9 cellular contexts compared by ENCODE assay signal in genomic region chr16:4461250-4462085, GRCh38. TPM values are rescaled to one million over a fixed set of nuclear protein-coding genes. Genes with fewer than 3 reads are reported as not detected.
DNase-seq lines count a peak whose midpoint lies in the region; TF ChIP-seq lines count a peak whose summit lies in the region.
"Had no signal": no experiment of that assay in that cellular context is flagged by ENCODE, and none has a peak within 500 bp of the region (broad histone marks: within the 10 kb centered on the region; RNA-seq: fewer than 3 reads in every experiment).

No MANE protein-coding gene starts in this region.

- no peaks in the 10 kb centered on the region for H3K27me3 ChIP-seq in osteoblast (ENCODE audit: insufficient read depth, low read length)
- H3K27me3 ChIP-seq: upper lobe of right lung had no signal

- H3K36me3 ChIP-seq in osteoblast (ENCODE audit: insufficient read depth, low read length): peaks cover 35% of the 10 kb centered on the region

- peaks cover 29% of the 10 kb centered on the region for H3K36me3 Mint-ChIP-seq in activated CD4-positive, alpha-beta memory T cell treated with anti-CD3 and anti-CD28 coated beads for 36 hours
- peaks cover 44% of the 10 kb centered on the region for H3K36me3 Mint-ChIP-seq in activated CD4-positive, alpha-beta memory T cell treated with anti-CD3 and anti-CD28 coated beads, Interleukin-2, amount 10 ng/mL, durations not matched to agents 7 days and 5 days (ENCODE audit: low read depth)

- H3K27me3 Mint-ChIP-seq in activated CD4-positive, alpha-beta memory T cell treated with anti-CD3 and anti-CD28 coated beads for 36 hours: no peaks in the 10 kb centered on the region
- H3K27me3 Mint-ChIP-seq in activated CD4-positive, alpha-beta memory T cell treated with anti-CD3 and anti-CD28 coated beads, Interleukin-2, amount 10 ng/mL, durations not matched to agents 7 days and 5 days: no peaks in the 10 kb centered on the region

- peaks cover 17% of the 10 kb centered on the region for H3K4me1 Mint-ChIP-seq in activated CD4-positive, alpha-beta memory T cell treated with anti-CD3 and anti-CD28 coated beads for 36 hours (ENCODE audit: low read depth)
- peaks cover 35% of the 10 kb centered on the region for H3K4me1 Mint-ChIP-seq in activated CD4-positive, alpha-beta memory T cell treated with anti-CD3 and anti-CD28 coated beads, Interleukin-2, amount 10 ng/mL, durations not matched to agents 7 days and 5 days

- H3K27ac Mint-ChIP-seq in activated CD4-positive, alpha-beta memory T cell treated with anti-CD3 and anti-CD28 coated beads for 36 hours: peak overlapping the region; percentile 18
- H3K27ac Mint-ChIP-seq in activated CD4-positive, alpha-beta memory T cell treated with anti-CD3 and anti-CD28 coated beads, Interleukin-2, amount 10 ng/mL, durations not matched to agents 7 days and 5 days: no peak overlapping the region

- intact Hi-C loops in activated CD4-positive, alpha-beta memory T cell treated with anti-CD3 and anti-CD28 coated beads for 36 hours (cut with micrococcal nuclease): no loop called here

- CTCF ChIA-PET in activated CD4-positive, alpha-beta memory T cell treated with anti-CD3 and anti-CD28 coated beads for 36 hours (lab: Charles Lee): no interaction called here
- CTCF ChIA-PET in activated CD4-positive, alpha-beta memory T cell treated with anti-CD3 and anti-CD28 coated beads, Interleukin-2, amount 10 ng/mL, durations not matched to agents 7 days and 5 days (lab: Charles Lee): interaction anchor here (0.6 kb wide), 1 partner anchor 23 kb away, joined by 6 read pairs; no protein-coding TSS in a partner anchor

- no peak for DNase-seq in activated CD4-positive, alpha-beta memory T cell treated with anti-CD3 and anti-CD28 coated beads for 36 hours
- DNase-seq in activated CD4-positive, alpha-beta memory T cell treated with anti-CD3 and anti-CD28 coated beads, Interleukin-2, amount 10 ng/mL, durations not matched to agents 7 days and 5 days: no peak
- DNase-seq in OCI-M1 (lab: John Stamatoyannopoulos, UW) (peak; percentile 13), foreskin melanocyte (peak; percentile 11), putamen (ENCODE audit: low spot score) (peak; percentile 32), osteoblast (ENCODE audit: insufficient read length, low spot score, missing footprints) (no peak)
- no peak for DNase-seq in activated CD4-positive, alpha-beta T cell treated with anti-CD3 and anti-CD28 coated beads for 4 hours
- no peak for DNase-seq in activated CD4-positive, CD25-positive, alpha-beta regulatory T cell (lab: John Stamatoyannopoulos, UW)
- DNase-seq: upper lobe of right lung had no signal

- TF ChIP-seq CTCF in osteoblast (IDR thresholded peaks at IDR 0.05; ENCODE audit: extremely low read depth, low read depth, low read length): no peak

- peaks cover 7% of the 10 kb centered on the region for H4K20me1 ChIP-seq in osteoblast (ENCODE audit: insufficient read depth, low read length)

- H2AFZ ChIP-seq in osteoblast (ENCODE audit: low read length): no peak overlapping the region

- no peaks in the 10 kb centered on the region for H3K9me3 ChIP-seq in osteoblast (ENCODE audit: low read depth, low read length)
- H3K9me3 ChIP-seq: upper lobe of right lung had no signal

- H3K27ac ChIP-seq in osteoblast (ENCODE audit: low read depth, low read length): no peak overlapping the region
- H3K27ac ChIP-seq: upper lobe of right lung had no signal

- POLR2A ChIA-PET in activated CD4-positive, alpha-beta memory T cell treated with anti-CD3 and anti-CD28 coated beads for 36 hours (lab: Charles Lee): interaction anchor here (0.5 to 1.4 kb wide), 4 partner anchors 11 to 345 kb away, joined by 3 to 5 read pairs (median 4); no protein-coding TSS in a partner anchor
- POLR2A ChIA-PET in activated CD4-positive, alpha-beta memory T cell treated with anti-CD3 and anti-CD28 coated beads, Interleukin-2, amount 10 ng/mL, durations not matched to agents 7 days and 5 days (lab: Charles Lee): interaction anchor here (0.5 kb wide), 1 partner anchor 11 kb away, joined by 3 read pairs; no protein-coding TSS in a partner anchor

- H3K4me3 ChIP-seq in osteoblast (ENCODE audit: insufficient read depth, low read length): no peak overlapping the region
- H3K4me3 ChIP-seq: upper lobe of right lung had no signal

- H3K4me3 Mint-ChIP-seq in activated CD4-positive, alpha-beta memory T cell treated with anti-CD3 and anti-CD28 coated beads for 36 hours: no peak overlapping the region
- no peak overlapping the region for H3K4me3 Mint-ChIP-seq in activated CD4-positive, alpha-beta memory T cell treated with anti-CD3 and anti-CD28 coated beads, Interleukin-2, amount 10 ng/mL, durations not matched to agents 7 days and 5 days

- no peaks in the 10 kb centered on the region for H3K79me2 ChIP-seq in osteoblast (ENCODE audit: insufficient read depth, low read length)

- H3K9me3 Mint-ChIP-seq in activated CD4-positive, alpha-beta memory T cell treated with anti-CD3 and anti-CD28 coated beads for 36 hours: no peaks in the 10 kb centered on the region
- H3K9me3 Mint-ChIP-seq in activated CD4-positive, alpha-beta memory T cell treated with anti-CD3 and anti-CD28 coated beads, Interleukin-2, amount 10 ng/mL, durations not matched to agents 7 days and 5 days: no peaks in the 10 kb centered on the region

- peaks cover 23% of the 10 kb centered on the region for H3K4me1 ChIP-seq in osteoblast (ENCODE audit: insufficient read depth, low read length)

- no peak overlapping the region for H3K4me2 ChIP-seq in osteoblast (ENCODE audit: insufficient read depth, low read length)

RNA-seq across cellular contexts. Expression of gene NMRAL1, which starts 13.0 kb away (rescaled TPM):
- total RNA-seq in activated CD4-positive, alpha-beta memory T cell treated with anti-CD3 and anti-CD28 coated beads for 36 hours: 10 to 100 TPM; 50.5 to 55.0 TPM
- 10 to 100 TPM; 49.5 to 56.2 TPM for total RNA-seq in activated CD4-positive, alpha-beta memory T cell treated with anti-CD3 and anti-CD28 coated beads, Interleukin-2, amount 10 ng/mL, durations not matched to agents 7 days and 5 days
- total RNA-seq in osteoblast: 71.0 and 90.5 TPM in 2 replicates

RNA-seq across cellular contexts. Expression of gene HMOX2, which starts 14.7 kb away (rescaled TPM):
- 10 to 100 TPM; 69.1 to 76.0 TPM for total RNA-seq in activated CD4-positive, alpha-beta memory T cell treated with anti-CD3 and anti-CD28 coated beads for 36 hours
- total RNA-seq in activated CD4-positive, alpha-beta memory T cell treated with anti-CD3 and anti-CD28 coated beads, Interleukin-2, amount 10 ng/mL, durations not matched to agents 7 days and 5 days: 10 to 100 TPM; 77.4 to 83.4 TPM
- total RNA-seq in osteoblast: 39.4 and 44.5 TPM in 2 replicates

RNA-seq across cellular contexts. Expression of gene DNAJA3, which starts 35.8 kb away (rescaled TPM):
- total RNA-seq in activated CD4-positive, alpha-beta memory T cell treated with anti-CD3 and anti-CD28 coated beads for 36 hours: 10 to 100 TPM; 74.6 to 75.0 TPM
- 10 to 100 TPM; 39.5 to 41.1 TPM for total RNA-seq in activated CD4-positive, alpha-beta memory T cell treated with anti-CD3 and anti-CD28 coated beads, Interleukin-2, amount 10 ng/mL, durations not matched to agents 7 days and 5 days
- total RNA-seq in osteoblast: 30.0 and 30.9 TPM in 2 replicates

RNA-seq across cellular contexts. Expression of gene CORO7, which starts 45.1 kb away (rescaled TPM):
- total RNA-seq in activated CD4-positive, alpha-beta memory T cell treated with anti-CD3 and anti-CD28 coated beads for 36 hours: 100 to 1,000 TPM in 1 of 2 experiments, 10 to 100 TPM in 1; 90.4 to 101 TPM
- total RNA-seq in activated CD4-positive, alpha-beta memory T cell treated with anti-CD3 and anti-CD28 coated beads, Interleukin-2, amount 10 ng/mL, durations not matched to agents 7 days and 5 days: 100 to 1,000 TPM; 244 to 245 TPM
- total RNA-seq in osteoblast: 9.7 and 17.7 TPM in 2 replicates

Comparison
In these comparisons a context has a peak if more than half of its experiments do, and no peak if none do; other contexts are left out.
1. DNase-seq: peak in OCI-M1 (single experiment), foreskin melanocyte (single experiment) and putamen (single experiment); none in activated CD4-positive, alpha-beta memory T cell treated with anti-CD3 and anti-CD28 coated beads for 36 hours (single experiment), activated CD4-positive, alpha-beta memory T cell treated with anti-CD3 and anti-CD28 coated beads, Interleukin-2, amount 10 ng/mL, durations not matched to agents 7 days and 5 days (single experiment), osteoblast (single experiment), activated CD4-positive, alpha-beta T cell treated with anti-CD3 and anti-CD28 coated beads for 4 hours (0 of 2) and activated CD4-positive, CD25-positive, alpha-beta regulatory T cell (0 of 4).